In genomic region chr20:5642155-5642981, GRCh38 we compare ENCODE assay signal across 8 cellular contexts. TPM values are rescaled to one million over a fixed set of nuclear protein-coding genes. Genes with fewer than 3 reads are reported as not detected.
DNase-seq lines count a peak whose midpoint lies in the region; ATAC-seq and TF ChIP-seq lines count a peak whose summit lies in the region.

No MANE protein-coding gene starts in this region.

- DNase-seq in CD1c-positive myeloid dendritic cell (ENCODE audit: extremely low spot score) (peak; percentile 90), NB4 (ENCODE audit: low read depth) (peak; percentile 45), colonic mucosa (peak; percentile 49), DMS153 treated with DMSO at 0.1 percent for 48 hours (lab: John Stamatoyannopoulos, UW; ENCODE audit: unreplicated experiment) (no peak), Caco-2 (no peak)
- no peak for DNase-seq in naive thymus-derived CD8-positive, alpha-beta T cell

- H3K27me3 ChIP-seq in colonic mucosa (no peaks in the 10 kb centered on the region), Caco-2 (replicated peaks; ENCODE audit: control insufficient read depth, insufficient read depth, low read length) (no peaks in the 10 kb centered on the region)

- no peak overlapping the region for H3K4me3 ChIP-seq in NB4 (ENCODE audit: low read depth, low read length)
- no peak overlapping the region for H3K4me3 ChIP-seq in colonic mucosa
- H3K4me3 ChIP-seq in Caco-2 (ENCODE audit: low read depth, low read length): no peak overlapping the region

- POLR2A ChIA-PET in naive thymus-derived CD8-positive, alpha-beta T cell (lab: Charles Lee): no interaction called here
- POLR2A ChIA-PET in Caco-2 (lab: Charles Lee): no interaction called here

- peak overlapping the region; percentile 6 to 90 (median 68) for H3K27ac Mint-ChIP-seq in naive thymus-derived CD8-positive, alpha-beta T cell
- no peak overlapping the region for H3K27ac Mint-ChIP-seq in Caco-2 (ENCODE audit: unreplicated experiment)

- H3K9me3 Mint-ChIP-seq in naive thymus-derived CD8-positive, alpha-beta T cell: peaks cover 0 to 19% (median 10%) of the 10 kb centered on the region in 9 donors
- H3K9me3 Mint-ChIP-seq in Caco-2 (ENCODE audit: unreplicated experiment): peaks cover 9% of the 10 kb centered on the region

- no TSS peak for BruUV-seq in Caco-2 (replicated peaks; lab: Mats Ljungman, UMichigan)

- peaks cover 18 to 47% (median 37%) of the 10 kb centered on the region in 4 donors for H3K4me1 Mint-ChIP-seq in naive thymus-derived CD8-positive, alpha-beta T cell
- H3K4me1 Mint-ChIP-seq in Caco-2 (ENCODE audit: low read depth, unreplicated experiment): no peaks in the 10 kb centered on the region

- ATAC-seq in naive thymus-derived CD8-positive, alpha-beta T cell: no peak
- ATAC-seq in GM19452 (IDR thresholded peaks at IDR 0.05; ENCODE audit: unreplicated experiment) (no peak), GM21528 (IDR thresholded peaks at IDR 0.05; ENCODE audit: low FRiP score, unreplicated experiment) (no peak)

- CTCF ChIA-PET in Caco-2 (lab: Charles Lee): no interaction called here

- H3K9ac ChIP-seq in colonic mucosa (ENCODE audit: low read depth in 2 of 2, low read length in 2 of 2): peak overlapping the region in 1 of 2 donors; percentile 14

- H3K27me3 Mint-ChIP-seq in naive thymus-derived CD8-positive, alpha-beta T cell: no peaks in the 10 kb centered on the region
- no peaks in the 10 kb centered on the region for H3K27me3 Mint-ChIP-seq in Caco-2 (ENCODE audit: insufficient read depth, unreplicated experiment)

- H3K4me3 Mint-ChIP-seq in naive thymus-derived CD8-positive, alpha-beta T cell: peak overlapping the region in 6 of 10 donors; percentile 2 to 35 (median 14)
- H3K4me3 Mint-ChIP-seq in Caco-2 (ENCODE audit: unreplicated experiment): no peak overlapping the region

- no peak for TF ChIP-seq POLR2A in NB4 (IDR thresholded peaks at IDR 0.05; ENCODE audit: extremely low read depth, insufficient read length)

- no peak for TF ChIP-seq CTCF in NB4 (IDR thresholded peaks at IDR 0.05; ENCODE audit: low read depth, low read length)
- no peak for TF ChIP-seq CTCF in colonic mucosa (IDR thresholded peaks at IDR 0.05)
- no peak for TF ChIP-seq CTCF in Caco-2 (IDR thresholded peaks at IDR 0.05; ENCODE audit: insufficient read depth in 1 of 2, low read depth in 1 of 2, low read length in 1 of 2, severe bottlenecking in 1 of 2, unreplicated experiment in 1 of 2)

- peak overlapping the region; percentile 35 for H3K27ac ChIP-seq in colonic mucosa

- H3K4me1 ChIP-seq in colonic mucosa: peaks cover 6% of the 10 kb centered on the region
- no peaks in the 10 kb centered on the region for H3K4me1 ChIP-seq in Caco-2

- H3K9me3 ChIP-seq in colonic mucosa: no peaks in the 10 kb centered on the region
- H3K9me3 ChIP-seq in Caco-2: 0 out of 2 replicates have a peak, but pooled peaks cover 6% of the 10 kb centered on the region

- intact Hi-C loops in colonic mucosa (cut with DNase I): no loop called here
- intact Hi-C loops in Caco-2 (cut with micrococcal nuclease; ENCODE audit: unreplicated experiment): no loop called here

- H3K36me3 ChIP-seq in colonic mucosa (no peaks in the 10 kb centered on the region), Caco-2 (ENCODE audit: control insufficient read depth, insufficient read depth, low read length) (no peaks in the 10 kb centered on the region)

- peaks cover 0 to 9% (median 0%) of the 10 kb centered on the region in 3 donors for H3K36me3 Mint-ChIP-seq in naive thymus-derived CD8-positive, alpha-beta T cell
- H3K36me3 Mint-ChIP-seq in Caco-2 (ENCODE audit: insufficient read depth, unreplicated experiment): no peaks in the 10 kb centered on the region

RNA-seq across cellular contexts. Expression of gene GPCPD1, which starts 31.6 kb away (rescaled TPM):
- 10 to 100 TPM; 26.6 to 28.6 TPM for total RNA-seq in colonic mucosa
- total RNA-seq in naive thymus-derived CD8-positive, alpha-beta T cell: 10 to 100 TPM; 70.9 to 72.5 TPM
- polyA plus RNA-seq in naive thymus-derived CD8-positive, alpha-beta T cell: 10 to 100 TPM; 19.1 to 26.5 (median 25.9) TPM
- 23.5 and 25.8 TPM in 2 replicates for total RNA-seq in Caco-2 (2022)

Comparison
In these comparisons a context has a peak if more than half of its experiments do, and no peak if none do; other contexts are left out.
1. DNase-seq: peak in CD1c-positive myeloid dendritic cell (single experiment), NB4 (single experiment) and colonic mucosa (single experiment); none in naive thymus-derived CD8-positive, alpha-beta T cell (0 of 10), DMS153 treated with DMSO at 0.1 percent for 48 hours (single experiment) and Caco-2 (0 of 2).